8 cellular contexts compared by ENCODE assay signal in the genomic region with DNA sequence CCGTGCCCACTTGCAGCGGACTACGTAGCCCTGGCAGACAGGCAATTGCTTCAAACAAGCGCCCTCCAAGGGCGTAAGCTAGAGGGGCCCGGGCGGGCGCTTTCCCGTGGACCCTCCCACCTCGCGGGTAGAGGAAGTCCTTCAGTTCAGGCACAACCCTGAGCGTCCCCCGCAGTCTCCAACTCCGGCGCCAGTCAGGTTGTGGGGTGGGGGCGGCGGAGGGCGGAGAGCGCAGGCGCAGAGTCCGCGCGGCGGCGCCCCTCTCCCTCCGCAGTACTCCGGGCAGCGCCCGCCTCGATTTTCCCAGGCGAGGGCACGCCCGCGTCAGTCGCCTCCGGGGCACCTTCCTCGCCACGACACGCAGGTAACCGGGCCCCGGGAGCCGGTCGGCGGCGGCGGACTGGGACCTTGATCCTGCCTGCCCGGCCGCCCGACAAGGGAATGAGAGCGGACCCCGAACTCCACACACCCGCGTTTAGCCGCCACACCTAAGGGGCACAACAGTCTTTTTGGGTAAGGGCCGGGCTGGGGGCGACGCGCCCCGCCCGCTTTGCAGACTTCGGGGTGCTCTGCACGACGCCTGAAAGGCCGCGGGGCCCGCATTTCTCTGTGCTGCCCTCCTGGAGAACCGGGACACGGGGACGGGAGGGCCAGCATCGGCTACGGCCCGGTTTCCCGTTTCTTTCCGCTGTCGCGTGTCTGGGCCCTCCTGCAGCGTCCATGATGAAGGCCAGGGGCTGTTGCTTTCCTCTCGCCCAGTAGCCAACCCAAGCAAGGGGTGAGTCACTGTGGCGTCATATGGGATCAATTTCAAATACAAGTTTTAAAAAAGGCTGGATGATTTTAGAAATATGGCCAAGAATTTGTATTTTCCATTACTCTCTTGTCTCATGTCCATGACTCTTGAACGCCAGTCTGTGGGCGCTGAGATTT. TPM values are rescaled to one million over a fixed set of nuclear protein-coding genes. Genes with fewer than 3 reads are reported as not detected.
DNase-seq lines count a peak whose midpoint lies in the region; ATAC-seq and TF ChIP-seq lines count a peak whose summit lies in the region.

A gene (plus strand): TSS at position 276 of the 933 bp plus-strand sequence. CDS start 35,335 bp downstream, outside the sequence.

- H3K27me3 ChIP-seq in CD8-positive, alpha-beta memory T cell (ENCODE audit: insufficient read depth, low read length, poor library complexity, severe bottlenecking): peaks cover 24% of the 10 kb centered on the region
- H3K27me3 ChIP-seq in esophagus (ENCODE audit: control insufficient read depth in 1 of 2, insufficient read depth in 2 of 2, low read length in 2 of 2) (no peaks in the 10 kb centered on the region), mononuclear cell (ENCODE audit: insufficient read depth, low read length) (peaks cover 45% of the 10 kb centered on the region), stomach (peaks cover 0 to 32% (median 24%) of the 10 kb centered on the region in 3 donors)

- intact Hi-C loops in stomach (cut with DNase I; ENCODE audit: low total_unique reads): no loop called here

- no peak for ATAC-seq in HG02571 (IDR thresholded peaks at IDR 0.05; ENCODE audit: unreplicated experiment)

- H3K36me3 Mint-ChIP-seq in CD8-positive, alpha-beta memory T cell: peaks cover 0 to 5% (median 3%) of the 10 kb centered on the region in 3 donors

- H3K4me3 Mint-ChIP-seq in CD8-positive, alpha-beta memory T cell: peak within 1 kb of the TSS; percentile 86 to 96 (median 92)

- peaks cover 0 to 6% (median 0%) of the 10 kb centered on the region in 5 donors for H3K9me3 Mint-ChIP-seq in CD8-positive, alpha-beta memory T cell

- H3K9me3 ChIP-seq in CD8-positive, alpha-beta memory T cell (ENCODE audit: low read length): no peaks in the 10 kb centered on the region
- H3K9me3 ChIP-seq in esophagus (ENCODE audit: control insufficient read depth in 2 of 2, insufficient read depth in 1 of 2, low read depth in 1 of 2, low read length in 1 of 2) (no peaks in the 10 kb centered on the region), mononuclear cell (ENCODE audit: low read depth, low read length) (no peaks in the 10 kb centered on the region), stomach (peaks cover 0 to 8% (median 3%) of the 10 kb centered on the region in 4 donors)

- H3K4me1 ChIP-seq in CD8-positive, alpha-beta memory T cell (ENCODE audit: insufficient read depth, low read length): peaks cover 20% of the 10 kb centered on the region
- peaks cover 0 to 2% of the 10 kb centered on the region in 2 donors for H3K4me1 ChIP-seq in esophagus (ENCODE audit: control insufficient read depth in 2 of 2, insufficient read depth in 2 of 2, low read length in 1 of 2)
- peaks cover 21% of the 10 kb centered on the region for H3K4me1 ChIP-seq in mononuclear cell (ENCODE audit: insufficient read depth, low read length)
- H3K4me1 ChIP-seq in stomach: peaks cover 8 to 24% (median 19%) of the 10 kb centered on the region in 4 donors

- POLR2A ChIA-PET in CD8-positive, alpha-beta memory T cell (lab: Charles Lee): no interaction called here

- peak within 1 kb of the TSS; percentile 67 for H3K4me3 ChIP-seq in CD8-positive, alpha-beta memory T cell (ENCODE audit: low read length)
- H3K4me3 ChIP-seq in HFF-Myc (replicated peaks; ENCODE audit: low read depth, low read length) (peak within 1 kb of the TSS; percentile 79), esophagus (ENCODE audit: low read depth in 1 of 2, low read length in 2 of 2) (peak within 1 kb of the TSS; percentile 55 to 62), mononuclear cell (ENCODE audit: low read length) (peak within 1 kb of the TSS; percentile 37), stomach (peak within 1 kb of the TSS; percentile 61 to 69 (median 64))

- peaks cover 27 to 34% of the 10 kb centered on the region in 2 donors for H3K27me3 Mint-ChIP-seq in CD8-positive, alpha-beta memory T cell

- CTCF ChIA-PET in CD8-positive, alpha-beta memory T cell (lab: Charles Lee): interaction anchor here (1.5 kb wide), 1 partner anchor 67 kb away, joined by 3 read pairs; a partner anchor contains a TSS

- TF ChIP-seq POLR2A in stomach (IDR thresholded peaks at IDR 0.05): no peak

- H3K27ac Mint-ChIP-seq in CD8-positive, alpha-beta memory T cell: peak within 1 kb of the TSS in 7 of 8 donors; percentile 44 to 96 (median 73)

- H3K27ac ChIP-seq in CD8-positive, alpha-beta memory T cell (ENCODE audit: low read depth, low read length): peak within 1 kb of the TSS; percentile 25
- H3K27ac ChIP-seq in esophagus (ENCODE audit: low read depth in 2 of 2, low read length in 1 of 2): peak within 1 kb of the TSS; percentile 14 to 47
- peak within 1 kb of the TSS; percentile 23 to 86 (median 77) for H3K27ac ChIP-seq in stomach

- H3K36me3 ChIP-seq in CD8-positive, alpha-beta memory T cell (ENCODE audit: insufficient read depth, low read length): no peaks in the 10 kb centered on the region
- H3K36me3 ChIP-seq in esophagus (ENCODE audit: control insufficient read depth in 2 of 2, insufficient read depth in 2 of 2, low read length in 1 of 2) (no peaks in the 10 kb centered on the region), stomach (no peaks in the 10 kb centered on the region)

- 1% methylated on average over 69 to 81 of the region's 81 CpGs for WGBS in esophagus, 2 donors
- WGBS in stomach, 5 donors: 1 to 2% (median 1%) methylated on average over 31 to 81 of the region's 81 CpGs

- TF ChIP-seq EP300 in stomach (IDR thresholded peaks at IDR 0.05): no peak

- peaks cover 19 to 26% (median 24%) of the 10 kb centered on the region in 3 donors for H3K4me1 Mint-ChIP-seq in CD8-positive, alpha-beta memory T cell

- peak; percentile 21 to 65 (median 28) for DNase-seq in CD8-positive, alpha-beta memory T cell
- DNase-seq in HFF-Myc (ENCODE audit: extremely low read depth, low read depth): no peak
- DNase-seq in NCI-H526 (lab: John Stamatoyannopoulos, UW): peak; percentile 72 to 89
- DNase-seq in activated T-cell treated with anti-CD3 and anti-CD28 coated beads, Interleukin-2, amount 50 U/mL, for 1 hour: peak; percentile 43
- peak; percentile 30 for DNase-seq in stomach

- TF ChIP-seq CTCF in HFF-Myc (IDR thresholded peaks at IDR 0.05; ENCODE audit: low read depth, low read length, missing control alignments) (no peak), stomach (IDR thresholded peaks at IDR 0.05) (no peak)

RNA-seq across cellular contexts. Expression of the gene that starts here (rescaled TPM):
- total RNA-seq in CD8-positive, alpha-beta memory T cell: 1 to 10 TPM; 2.7 to 3.3 TPM
- 0.35 TPM for polyA plus RNA-seq in CD8-positive, alpha-beta memory T cell
- 1 to 10 TPM; 1.1 to 1.3 TPM for polyA plus RNA-seq in esophagus
- 0.21 TPM for total RNA-seq in mononuclear cell
- total RNA-seq in stomach: 1 to 10 TPM in 3 of 5 donors, under 1 TPM in 1, not detected in 1; 0.45 to 8.3 (median 2.3) TPM
- polyA plus RNA-seq in stomach: 1 to 10 TPM in 2 of 3 donors, under 1 TPM in 1; 0.61 to 2.0 (median 1.1) TPM

Comparison
In these comparisons a context has a peak if more than half of its experiments do, and no peak if none do; other contexts are left out.
1. H3K27ac ChIP-seq: peak in every context shown above with its lines; median percentile 77 in stomach; 30 in esophagus; 25 in CD8-positive, alpha-beta memory T cell.